ENCODE assay signal across 1 cellular context in genomic region chr5:122705876-122706275, GRCh38.
TF ChIP-seq lines count a peak whose summit lies in the region.

No MANE protein-coding gene starts in this region.

TF ChIP-seq in GM23338, 12 proteins besides CTCF, POLR2A, EP300 and RAD21 (continued from another document):
- no peak for TF ChIP-seq ZNF462 (CRISPR knock-in tag; IDR thresholded peaks at IDR 0.05)
- TF ChIP-seq POLR2AphosphoS5 (IDR thresholded peaks at IDR 0.05; ENCODE audit: low read depth): no peak
- TF ChIP-seq ZNF331 (CRISPR knock-in tag; IDR thresholded peaks at IDR 0.05; ENCODE audit: low read depth): no peak
- TF ChIP-seq EZH2phosphoT487 (IDR thresholded peaks at IDR 0.05; ENCODE audit: unreplicated experiment): no peak
